ENCODE assay signal across 8 cellular contexts in genomic region chr10:29858352-29859267, GRCh38.
DNase-seq lines count a peak whose midpoint lies in the region; ATAC-seq, FAIRE-seq and TF ChIP-seq lines count a peak whose summit lies in the region.

No MANE protein-coding gene starts in this region.

- H3K27ac ChIP-seq in mammary epithelial cell (ENCODE audit: insufficient read depth, low read depth, low read length) = no peak overlapping the region
- no peak overlapping the region for H3K27ac ChIP-seq in HepG2 (ENCODE audit: extremely low read length, insufficient read depth, low read length)

- H3K79me2 ChIP-seq in mammary epithelial cell (ENCODE audit: insufficient read depth, low read length) (no peaks in the 10 kb centered on the region), HepG2 (ENCODE audit: insufficient read depth, low read length) (no peaks in the 10 kb centered on the region)

- H4K20me1 ChIP-seq in mammary epithelial cell (ENCODE audit: insufficient read depth, low read length) (no peaks in the 10 kb centered on the region), HepG2 (ENCODE audit: insufficient read depth, low read length) (0 out of 2 replicates have a peak, but pooled peaks cover 2% of the 10 kb centered on the region)

- no peak for FAIRE-seq in HepG2 (lab: Jason Lieb, UNC)

- intact Hi-C loops in mammary epithelial cell (cut with micrococcal nuclease) (loop anchor here (1.0 to 5.0 kb wide), 6 partner anchors 74 to 336 kb away; no protein-coding TSS in a partner anchor), HepG2 (cut with micrococcal nuclease; ENCODE audit: unreplicated experiment) (no loop called here)

- CTCF ChIA-PET in BJ (lab: Yijun Ruan, JAX) = interaction anchor here (0.7 to 2.3 kb wide), 17 partner anchors 9 to 344 kb away, joined by 3 to 16 read pairs (median 3); no protein-coding TSS in a partner anchor
- CTCF ChIA-PET in mammary epithelial cell (lab: Charles Lee; ENCODE audit: low non-redundant PET) = interaction anchor here (0.7 kb wide), 1 partner anchor 153 kb away, joined by 5 read pairs; no protein-coding TSS in a partner anchor
- CTCF ChIA-PET in HepG2 (lab: Yijun Ruan, JAX; ENCODE audit: low intra/inter-chr PET ratio, low total read pairs) = no interaction called here

- DNase-seq in BJ (ENCODE audit: low read depth) (peak; percentile 20), mammary epithelial cell (peak; percentile 84), HepG2 (ENCODE audit: low spot score) (peak; percentile 34), DMS153 treated with DMSO at 0.1 percent for 48 hours (lab: John Stamatoyannopoulos, UW; ENCODE audit: unreplicated experiment) (no peak), NCI-H2107 treated with DMSO at 0.1 percent for 48 hours (lab: John Stamatoyannopoulos, UW; ENCODE audit: unreplicated experiment) (no peak)

- 0 out of 2 replicates have a peak, but pooled peaks have one; percentile 16 for TF ChIP-seq RAD21 in HepG2 (CRISPR knock-in tag; IDR thresholded peaks at IDR 0.05)

- BruUV-seq in mammary epithelial cell (replicated peaks; lab: Mats Ljungman, UMichigan) (no TSS peak), HepG2 (replicated peaks; lab: Mats Ljungman, UMichigan) (no TSS peak)

- WGBS in mammary epithelial cell (ENCODE audit: low coverage, missing lambda C conversion rate) = 29% methylated on average over 11 of the region's 11 CpGs
- WGBS in HepG2 (ENCODE audit: low lambda C conversion rate) = 17% methylated on average over 9 of the region's 11 CpGs

- H3K4me2 ChIP-seq in mammary epithelial cell (ENCODE audit: insufficient read depth, low read depth, low read length) (peak overlapping the region; percentile 50), HepG2 (ENCODE audit: low read depth, low read length) (peak overlapping the region; percentile 46)

- ATAC-seq in HepG2 = peak; percentile 79
- no peak for ATAC-seq in HG03354 (IDR thresholded peaks at IDR 0.05; ENCODE audit: poor library complexity, severe bottlenecking, unreplicated experiment)
- no peak for ATAC-seq in HG02852 (IDR thresholded peaks at IDR 0.05; ENCODE audit: unreplicated experiment)

- dilution Hi-C loops in mammary epithelial cell (cut with HindIII; ENCODE audit: low sequenced_read_pairs) = no loop called here

- H3K4me3 ChIP-seq in BJ (ENCODE audit: low read depth, low read length) (no peak overlapping the region), mammary epithelial cell (replicated peaks in 1 of 3; ENCODE audit: insufficient read depth in 1 of 3, low read depth in 2 of 3, low read length in 3 of 3) (no peak overlapping the region), HepG2 (replicated peaks in 1 of 3; ENCODE audit: insufficient read depth in 1 of 3, low read depth in 2 of 3, low read length in 3 of 3) (no peak overlapping the region)

- TF ChIP-seq EP300 in HepG2 (IDR thresholded peaks at IDR 0.05; ENCODE audit: low read depth in 2 of 2, low read length in 2 of 2) (no peak), HepG2 (CRISPR knock-in tag; IDR thresholded peaks at IDR 0.05; ENCODE audit: borderline replicate concordance) (no peak)

- TF ChIP-seq CTCF in BJ (IDR thresholded peaks at IDR 0.05; ENCODE audit: insufficient read depth, low read depth, low read length) (peak; percentile 85), LNCAP (IDR thresholded peaks at IDR 0.05) (peak; percentile 83), mammary epithelial cell (conservative IDR thresholded peaks at IDR 0.05 in 1 of 2, IDR thresholded peaks at IDR 0.05 in 1 of 2; ENCODE audit: extremely low read depth in 1 of 2, insufficient read depth in 1 of 2, low read depth in 1 of 2, low read length in 2 of 2) (peak; percentile 74 to 91), HepG2 (CRISPR knock-in tag; IDR thresholded peaks at IDR 0.05) (peak; percentile 64)

- peaks cover 21% of the 10 kb centered on the region for H3K27me3 ChIP-seq in BJ (ENCODE audit: control insufficient read depth, insufficient read depth, low read length)
- H3K27me3 ChIP-seq in mammary epithelial cell (ENCODE audit: insufficient read depth, low read length) = no peaks in the 10 kb centered on the region
- no peaks in the 10 kb centered on the region for H3K27me3 ChIP-seq in HepG2 (ENCODE audit: control insufficient read depth in 1 of 2, insufficient read depth in 2 of 2, low read length in 2 of 2)

- POLR2A ChIA-PET in BJ (lab: Charles Lee) (interaction anchor here (1.0 kb wide), 1 partner anchor 20 kb away, joined by 3 read pairs; no protein-coding TSS in a partner anchor), HepG2 (lab: Yijun Ruan, JAX) (no interaction called here)

- H3K36me3 ChIP-seq in BJ (ENCODE audit: control insufficient read depth, insufficient read depth, low read length) (no peaks in the 10 kb centered on the region), mammary epithelial cell (ENCODE audit: insufficient read depth, low read length) (no peaks in the 10 kb centered on the region), HepG2 (replicated peaks in 1 of 2; ENCODE audit: control insufficient read depth in 1 of 2, insufficient read depth in 2 of 2, low read length in 2 of 2) (no peaks in the 10 kb centered on the region)

- H2AFZ ChIP-seq in mammary epithelial cell (ENCODE audit: low read depth, low read length) = peak overlapping the region; percentile 80
- no peak overlapping the region for H2AFZ ChIP-seq in HepG2 (ENCODE audit: low read length)

- no peaks in the 10 kb centered on the region for H3K9me3 ChIP-seq in mammary epithelial cell (replicated peaks; ENCODE audit: insufficient read depth, low read length)
- H3K9me3 ChIP-seq in HepG2 (ENCODE audit: low read length) = no peaks in the 10 kb centered on the region

- no peak for TF ChIP-seq POLR2A in HepG2 (IDR thresholded peaks at IDR 0.05; ENCODE audit: insufficient read depth in 1 of 2, low read depth in 2 of 2, low read length in 2 of 2)

- in situ Hi-C loops in mammary epithelial cell (cut with MboI; ENCODE audit: low sequenced_read_pairs in 2 of 2) (loop anchor here in 1 of 2 donors (5.0 kb wide), 1 partner anchor 121 kb away; no protein-coding TSS in a partner anchor), HepG2 (cut with HindIII; ENCODE audit: extremely low pct_ligation_motif_present, low pct_unique_long_range_greater_than_20kb) (no loop called here)

- H3K9ac ChIP-seq in mammary epithelial cell (ENCODE audit: insufficient read depth, low read length) = no peak overlapping the region
- H3K9ac ChIP-seq in HepG2 (ENCODE audit: insufficient read depth, low read depth, low read length) = no peak overlapping the region

- H3K4me1 ChIP-seq in mammary epithelial cell (ENCODE audit: insufficient read depth, low read length) = peaks cover 45% of the 10 kb centered on the region
- peaks cover 6% of the 10 kb centered on the region; the same call in 1 of the 2 replicates for H3K4me1 ChIP-seq in HepG2 (ENCODE audit: insufficient read depth, low read length)

TF ChIP-seq in HepG2, 621 proteins besides CTCF, POLR2A, EP300 and RAD21:
- TF ChIP-seq XRCC5 (optimal IDR thresholded peaks at IDR 0.05; ENCODE audit: low read length) = peak; percentile 35
- no peak for TF ChIP-seq IRF9 (CRISPR knock-in tag; IDR thresholded peaks at IDR 0.05; ENCODE audit: borderline replicate concordance)
- TF ChIP-seq ZNF121 (CRISPR knock-in tag; IDR thresholded peaks at IDR 0.05) = peak; percentile 57
- peak; percentile 63 for TF ChIP-seq SMC3 (IDR thresholded peaks at IDR 0.05; ENCODE audit: low read length)
- peak; percentile 59 for TF ChIP-seq STAG1 (CRISPR knock-in tag; IDR thresholded peaks at IDR 0.05)

Comparison
In these comparisons a context has a peak if more than half of its experiments do, and no peak if none do; other contexts are left out.
1. DNase-seq: peak in BJ (single experiment), mammary epithelial cell (single experiment) and HepG2 (single experiment); none in DMS153 treated with DMSO at 0.1 percent for 48 hours (single experiment) and NCI-H2107 treated with DMSO at 0.1 percent for 48 hours (single experiment).
2. Peak in every context shown above with its lines, with median percentiles within 50 percentile points of each other: CTCF ChIP-seq.